In the genomic region with DNA sequence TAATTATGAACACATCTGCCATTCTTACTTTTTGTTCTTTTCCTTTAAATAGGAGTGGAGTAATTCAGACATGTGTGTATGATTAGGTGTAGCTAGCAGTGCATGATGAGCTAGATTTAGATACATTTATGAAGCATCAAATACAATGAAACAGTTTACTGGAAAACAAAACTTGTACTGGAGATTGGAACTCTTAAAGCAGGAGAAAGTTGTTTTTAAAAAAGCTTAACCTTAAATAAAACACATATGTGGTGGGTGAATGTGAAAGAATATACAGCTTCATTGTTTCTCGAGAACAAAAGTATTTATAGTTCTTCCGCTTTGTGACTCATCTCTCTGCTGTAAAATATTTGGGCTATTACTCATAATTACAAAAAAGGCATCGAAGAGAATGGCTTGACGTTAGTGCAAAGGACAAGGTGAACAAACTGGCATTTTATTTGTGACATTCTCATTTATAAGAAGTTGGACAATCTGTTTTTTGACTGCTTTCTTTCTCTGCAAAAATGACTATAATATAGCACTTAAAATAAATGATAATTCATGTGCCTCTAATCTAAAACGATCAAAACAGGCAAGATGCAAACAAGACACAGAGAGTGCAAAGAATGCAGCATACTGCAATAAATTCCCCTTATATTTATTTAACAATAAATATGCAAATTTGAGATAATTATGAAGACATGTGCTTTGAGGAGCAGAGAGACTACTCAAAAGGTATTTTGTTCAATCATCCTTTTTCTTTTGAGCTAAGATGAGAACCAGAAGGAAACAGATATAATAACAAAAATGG, we compare ENCODE assay signal across 9 cellular contexts.
A peak's percentile ranks its signal among the peaks of the same experiment; 100 is the strongest.
DNase-seq lines count a peak whose midpoint lies in the region; ATAC-seq and TF ChIP-seq lines count a peak whose summit lies in the region.
"Had no signal": no experiment of that assay in that cellular context is flagged by ENCODE, and none has a peak within 500 bp of the region (broad histone marks: within the 10 kb centered on the region; RNA-seq: fewer than 3 reads in every experiment).

No MANE protein-coding gene starts in this region.

- H3K4me2 ChIP-seq in mesendoderm (ENCODE audit: low read length), result no peak overlapping the region

- intact Hi-C loops in body of pancreas (cut with DNase I) (no loop called here), left lung (cut with DNase I) (no loop called here)

- WGBS in mesendoderm (ENCODE audit: extremely low coverage, insufficient coverage, low lambda C conversion rate), result no CpG with 5 or more reads among the region's 5 CpGs
- WGBS in body of pancreas, 2 donors, result 38 to 50% methylated on average over 5 of the region's 5 CpGs

- no peak overlapping the region for H3K18ac ChIP-seq in mesendoderm (ENCODE audit: low read length)

- H3K4me1 ChIP-seq in SJCRH30, result peaks cover 11% of the 10 kb centered on the region
- peaks cover 4% of the 10 kb centered on the region for H3K4me1 ChIP-seq in mesendoderm (ENCODE audit: control insufficient read depth, low read depth, low read length)
- H3K4me1 ChIP-seq in body of pancreas, result no peaks in the 10 kb centered on the region
- no peaks in the 10 kb centered on the region for H3K4me1 ChIP-seq in left lung
- H3K4me1 ChIP-seq: parathyroid adenoma had no signal

- H2BK120ac ChIP-seq in mesendoderm (ENCODE audit: low read depth, low read length), result no peak overlapping the region

- TF ChIP-seq CTCF in body of pancreas (IDR thresholded peaks at IDR 0.05) (no peak), left lung (IDR thresholded peaks at IDR 0.05) (no peak)

- peak; percentile 70 for ATAC-seq in GM18520 (IDR thresholded peaks at IDR 0.05; ENCODE audit: unreplicated experiment)
- peak; percentile 94 for ATAC-seq in HG02973 (IDR thresholded peaks at IDR 0.05; ENCODE audit: unreplicated experiment)
- ATAC-seq in body of pancreas, result no peak
- no peak for ATAC-seq in left lung

- H3K4me3 ChIP-seq in SJCRH30 (no peak overlapping the region), mesendoderm (ENCODE audit: low read length) (no peak overlapping the region), body of pancreas (no peak overlapping the region), left lung (no peak overlapping the region)

- no peak overlapping the region for H4K5ac ChIP-seq in mesendoderm (ENCODE audit: low read length)

- H3K56ac ChIP-seq in mesendoderm (ENCODE audit: low read length), result no peak overlapping the region

- no peak overlapping the region for H3K4ac ChIP-seq in mesendoderm (ENCODE audit: low read depth, low read length)

- TF ChIP-seq POLR2A in body of pancreas (IDR thresholded peaks at IDR 0.05), result no peak

- H3K79me2 ChIP-seq in mesendoderm (ENCODE audit: control insufficient read depth, insufficient read depth, low read length), result no peaks in the 10 kb centered on the region
- H3K79me2 ChIP-seq: parathyroid adenoma had no signal

- H3K79me1 ChIP-seq in mesendoderm (ENCODE audit: low read length), result no peaks in the 10 kb centered on the region

- H2AK5ac ChIP-seq in mesendoderm (ENCODE audit: low read length), result no peak overlapping the region

- H3K9me3 ChIP-seq in SJCRH30 (replicated peaks), result no peaks in the 10 kb centered on the region
- no peaks in the 10 kb centered on the region for H3K9me3 ChIP-seq in body of pancreas
- H3K9me3 ChIP-seq in left lung, result no peaks in the 10 kb centered on the region

- H3K27me3 ChIP-seq in SJCRH30 (no peaks in the 10 kb centered on the region), mesendoderm (ENCODE audit: insufficient read depth, low read length, poor library complexity) (no peaks in the 10 kb centered on the region), body of pancreas (no peaks in the 10 kb centered on the region), left lung (no peaks in the 10 kb centered on the region)

- no peak overlapping the region for H2BK15ac ChIP-seq in mesendoderm (replicated peaks; ENCODE audit: low read depth)

- no peaks in the 10 kb centered on the region for H3K36me3 ChIP-seq in SJCRH30
- H3K36me3 ChIP-seq in mesendoderm (ENCODE audit: control insufficient read depth, insufficient read depth, low read length), result no peaks in the 10 kb centered on the region
- no peaks in the 10 kb centered on the region for H3K36me3 ChIP-seq in body of pancreas (replicated peaks in 1 of 2; ENCODE audit: insufficient read depth in 1 of 2, low read depth in 2 of 2)
- no peaks in the 10 kb centered on the region for H3K36me3 ChIP-seq in left lung

- H3K9ac ChIP-seq in mesendoderm (ENCODE audit: low read length), result no peak overlapping the region
- H3K9ac ChIP-seq: parathyroid adenoma had no signal

- H2BK5ac ChIP-seq in mesendoderm (ENCODE audit: low read length), result no peak overlapping the region

- DNase-seq in SJCRH30, result peak in 1 of 2 experiments; percentile 47
- DNase-seq in mesendoderm, result peak; percentile 37
- DNase-seq in body of pancreas, result no peak
- no peak for DNase-seq in islet precursor cell
- DNase-seq in left lung, result no peak
- DNase-seq in NCI-H1436 (lab: John Stamatoyannopoulos, UW), result no peak

- peak overlapping the region; percentile 73 for H3K27ac ChIP-seq in SJCRH30
- no peak overlapping the region for H3K27ac ChIP-seq in mesendoderm (ENCODE audit: low read depth, low read length)
- no peak overlapping the region for H3K27ac ChIP-seq in body of pancreas
- no peak overlapping the region for H3K27ac ChIP-seq in left lung
- H3K27ac ChIP-seq: parathyroid adenoma had no signal

- H3K23ac ChIP-seq in mesendoderm (ENCODE audit: low read length), result no peak overlapping the region

- H4K8ac ChIP-seq in mesendoderm (ENCODE audit: low read depth, low read length), result no peak overlapping the region

Comparison
In these comparisons a context has a peak if more than half of its experiments do, and no peak if none do; other contexts are left out.
1. ATAC-seq: peak in GM18520 (single experiment) and HG02973 (single experiment); none in body of pancreas (single experiment) and left lung (single experiment).